ENCODE assay signal across 9 cellular contexts in the genomic region with DNA sequence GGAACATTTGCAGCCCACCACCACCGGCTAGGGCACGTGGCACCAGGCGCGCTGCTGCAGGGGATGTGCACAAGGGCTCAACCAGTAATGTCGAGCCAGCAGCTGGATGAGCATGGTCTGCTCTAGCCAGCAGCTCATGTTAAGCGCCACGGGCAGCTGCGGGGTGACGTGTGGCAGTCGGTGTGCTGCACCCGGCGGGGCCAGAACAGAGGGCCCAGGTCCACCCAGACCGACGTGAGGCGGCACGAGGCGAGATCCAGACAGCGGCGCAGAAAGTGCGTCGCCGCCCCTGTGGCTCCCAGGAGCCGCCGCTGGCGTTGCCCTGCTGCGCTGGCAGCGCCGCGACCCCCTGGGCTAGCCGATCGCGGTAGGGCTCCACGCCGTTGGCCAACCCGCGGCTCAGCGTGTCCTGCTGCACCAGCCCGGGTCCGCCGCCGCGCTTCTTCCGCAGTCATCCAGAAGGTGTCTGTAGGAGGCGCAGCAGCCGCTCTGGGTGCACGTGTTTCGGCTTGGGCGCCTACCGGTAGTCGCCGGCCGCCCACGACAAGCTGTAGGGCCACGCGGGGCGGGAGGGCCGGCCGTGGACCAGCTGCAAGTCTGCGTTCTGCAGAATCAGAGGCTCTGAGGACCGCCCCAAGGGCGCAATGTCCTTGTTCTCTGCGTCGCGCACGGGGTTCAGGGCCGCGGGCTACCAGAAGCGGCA. TPM values are rescaled to one million over a fixed set of nuclear protein-coding genes. Genes with fewer than 3 reads are reported as not detected.
DNase-seq lines count a peak whose midpoint lies in the region; ATAC-seq and TF ChIP-seq lines count a peak whose summit lies in the region.
"Had no signal": no experiment of that assay in that cellular context is flagged by ENCODE, and none has a peak within 500 bp of the region (broad histone marks: within the 10 kb centered on the region; RNA-seq: fewer than 3 reads in every experiment).

No MANE protein-coding gene starts in this region.

- H3K4me3 ChIP-seq in ascending aorta, result peak overlapping the region; percentile 56 to 62

- H3K27me3 ChIP-seq in ascending aorta, result no peaks in the 10 kb centered on the region

- no peaks in the 10 kb centered on the region for H3K36me3 ChIP-seq in ascending aorta

- H3K4me1 ChIP-seq in ascending aorta, result peaks cover 8 to 15% of the 10 kb centered on the region in 2 donors

- TF ChIP-seq CTCF in ascending aorta (IDR thresholded peaks at IDR 0.05), result peak; percentile 20 to 48 (median 42)

- intact Hi-C loops in ascending aorta (cut with DNase I), result loop anchor here (1.0 kb wide), 1 partner anchor 147 kb away; no protein-coding TSS in a partner anchor

- ATAC-seq in GM18498 (IDR thresholded peaks at IDR 0.05; ENCODE audit: unreplicated experiment), result peak; percentile 54
- ATAC-seq in SK-N-SH treated with all-trans-retinoic acid at 6 μM for 48 hours, result peak; percentile 3; the same call in 2 of the 3 replicates
- ATAC-seq in GM21825 (IDR thresholded peaks at IDR 0.05; ENCODE audit: unreplicated experiment), result no peak

- DNase-seq in ascending aorta (ENCODE audit: low spot score in 2 of 2), result no peak
- DNase-seq in inferior parietal cortex (ENCODE audit: extremely low spot score), result peak; percentile 29
- DNase-seq in stimulated activated CD4-positive, alpha-beta T cell treated with anti-CD3 and anti-CD28 coated beads, Interleukin-12 subunit alpha, Interleukin-12 subunit beta, amount 100 ng/mL, for 48 hours (ENCODE audit: low read depth in 2 of 3, low spot score in 1 of 3), result peak; percentile 46 to 63 (median 49)
- no peak for DNase-seq in superior temporal gyrus (ENCODE audit: extremely low spot score)
- DNase-seq in HPDE6-E6E7 (ENCODE audit: extremely low spot score), result no peak

- H3K9me3 ChIP-seq in ascending aorta, result no peaks in the 10 kb centered on the region

- H3K27ac ChIP-seq in ascending aorta, result no peak overlapping the region

TF ChIP-seq in SK-N-SH treated with all-trans-retinoic acid at 6 μM for 48 hours, 23 proteins besides CTCF, POLR2A, EP300 and RAD21:
- TF ChIP-seq GLIS3 (CRISPR knock-in tag; IDR thresholded peaks at IDR 0.05) (no peak), BACH2 (CRISPR knock-in tag; IDR thresholded peaks at IDR 0.05; ENCODE audit: borderline replicate concordance) (no peak), ZNF565 (CRISPR knock-in tag; conservative IDR thresholded peaks at IDR 0.05; ENCODE audit: low read depth) (no peak), PPARA (CRISPR knock-in tag; IDR thresholded peaks at IDR 0.05; ENCODE audit: borderline replicate concordance) (no peak), ZNF70 (CRISPR knock-in tag; IDR thresholded peaks at IDR 0.05) (no peak), RARB (CRISPR knock-in tag; IDR thresholded peaks at IDR 0.05) (no peak), ARNTL (CRISPR knock-in tag; IDR thresholded peaks at IDR 0.05; ENCODE audit: borderline replicate concordance, low read depth) (no peak), CSDC2 (CRISPR knock-in tag; IDR thresholded peaks at IDR 0.05) (no peak), ZFP30 (CRISPR knock-in tag; IDR thresholded peaks at IDR 0.05) (no peak), ESRRG (CRISPR knock-in tag; IDR thresholded peaks at IDR 0.05) (no peak), SNAI2 (CRISPR knock-in tag; IDR thresholded peaks at IDR 0.05) (no peak), OSR1 (CRISPR knock-in tag; IDR thresholded peaks at IDR 0.05) (no peak), TOX (CRISPR knock-in tag; IDR thresholded peaks at IDR 0.05; ENCODE audit: borderline replicate concordance) (no peak), TCF4 (CRISPR knock-in tag; IDR thresholded peaks at IDR 0.05; ENCODE audit: borderline replicate concordance) (no peak), ISL1 (CRISPR knock-in tag; IDR thresholded peaks at IDR 0.05) (no peak)
- TF ChIP-seq, protein P1, sequence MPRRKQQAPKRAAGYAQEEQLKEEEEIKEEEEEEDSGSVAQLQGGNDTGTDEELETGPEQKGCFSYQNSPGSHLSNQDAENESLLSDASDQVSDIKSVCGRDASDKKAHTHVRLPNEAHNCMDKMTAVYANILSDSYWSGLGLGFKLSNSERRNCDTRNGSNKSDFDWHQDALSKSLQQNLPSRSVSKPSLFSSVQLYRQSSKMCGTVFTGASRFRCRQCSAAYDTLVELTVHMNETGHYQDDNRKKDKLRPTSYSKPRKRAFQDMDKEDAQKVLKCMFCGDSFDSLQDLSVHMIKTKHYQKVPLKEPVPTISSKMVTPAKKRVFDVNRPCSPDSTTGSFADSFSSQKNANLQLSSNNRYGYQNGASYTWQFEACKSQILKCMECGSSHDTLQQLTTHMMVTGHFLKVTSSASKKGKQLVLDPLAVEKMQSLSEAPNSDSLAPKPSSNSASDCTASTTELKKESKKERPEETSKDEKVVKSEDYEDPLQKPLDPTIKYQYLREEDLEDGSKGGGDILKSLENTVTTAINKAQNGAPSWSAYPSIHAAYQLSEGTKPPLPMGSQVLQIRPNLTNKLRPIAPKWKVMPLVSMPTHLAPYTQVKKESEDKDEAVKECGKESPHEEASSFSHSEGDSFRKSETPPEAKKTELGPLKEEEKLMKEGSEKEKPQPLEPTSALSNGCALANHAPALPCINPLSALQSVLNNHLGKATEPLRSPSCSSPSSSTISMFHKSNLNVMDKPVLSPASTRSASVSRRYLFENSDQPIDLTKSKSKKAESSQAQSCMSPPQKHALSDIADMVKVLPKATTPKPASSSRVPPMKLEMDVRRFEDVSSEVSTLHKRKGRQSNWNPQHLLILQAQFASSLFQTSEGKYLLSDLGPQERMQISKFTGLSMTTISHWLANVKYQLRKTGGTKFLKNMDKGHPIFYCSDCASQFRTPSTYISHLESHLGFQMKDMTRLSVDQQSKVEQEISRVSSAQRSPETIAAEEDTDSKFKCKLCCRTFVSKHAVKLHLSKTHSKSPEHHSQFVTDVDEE (CRISPR knock-in tag; IDR thresholded peaks at IDR 0.05), result no peak
- TF ChIP-seq, protein P2, sequence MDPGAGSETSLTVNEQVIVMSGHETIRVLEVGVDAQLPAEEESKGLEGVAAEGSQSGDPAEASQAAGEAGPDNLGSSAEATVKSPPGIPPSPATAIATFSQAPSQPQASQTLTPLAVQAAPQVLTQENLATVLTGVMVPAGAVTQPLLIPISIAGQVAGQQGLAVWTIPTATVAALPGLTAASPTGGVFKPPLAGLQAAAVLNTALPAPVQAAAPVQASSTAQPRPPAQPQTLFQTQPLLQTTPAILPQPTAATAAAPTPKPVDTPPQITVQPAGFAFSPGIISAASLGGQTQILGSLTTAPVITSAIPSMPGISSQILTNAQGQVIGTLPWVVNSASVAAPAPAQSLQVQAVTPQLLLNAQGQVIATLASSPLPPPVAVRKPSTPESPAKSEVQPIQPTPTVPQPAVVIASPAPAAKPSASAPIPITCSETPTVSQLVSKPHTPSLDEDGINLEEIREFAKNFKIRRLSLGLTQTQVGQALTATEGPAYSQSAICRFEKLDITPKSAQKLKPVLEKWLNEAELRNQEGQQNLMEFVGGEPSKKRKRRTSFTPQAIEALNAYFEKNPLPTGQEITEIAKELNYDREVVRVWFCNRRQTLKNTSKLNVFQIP (CRISPR knock-in tag; IDR thresholded peaks at IDR 0.05; ENCODE audit: borderline replicate concordance, low read depth), result no peak
- TF ChIP-seq, protein P3, sequence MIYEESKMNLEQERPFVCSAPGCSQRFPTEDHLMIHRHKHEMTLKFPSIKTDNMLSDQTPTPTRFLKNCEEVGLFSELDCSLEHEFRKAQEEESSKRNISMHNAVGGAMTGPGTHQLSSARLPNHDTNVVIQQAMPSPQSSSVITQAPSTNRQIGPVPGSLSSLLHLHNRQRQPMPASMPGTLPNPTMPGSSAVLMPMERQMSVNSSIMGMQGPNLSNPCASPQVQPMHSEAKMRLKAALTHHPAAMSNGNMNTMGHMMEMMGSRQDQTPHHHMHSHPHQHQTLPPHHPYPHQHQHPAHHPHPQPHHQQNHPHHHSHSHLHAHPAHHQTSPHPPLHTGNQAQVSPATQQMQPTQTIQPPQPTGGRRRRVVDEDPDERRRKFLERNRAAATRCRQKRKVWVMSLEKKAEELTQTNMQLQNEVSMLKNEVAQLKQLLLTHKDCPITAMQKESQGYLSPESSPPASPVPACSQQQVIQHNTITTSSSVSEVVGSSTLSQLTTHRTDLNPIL (CRISPR knock-in tag; IDR thresholded peaks at IDR 0.05; ENCODE audit: low read depth), result no peak
- TF ChIP-seq, protein P4, sequence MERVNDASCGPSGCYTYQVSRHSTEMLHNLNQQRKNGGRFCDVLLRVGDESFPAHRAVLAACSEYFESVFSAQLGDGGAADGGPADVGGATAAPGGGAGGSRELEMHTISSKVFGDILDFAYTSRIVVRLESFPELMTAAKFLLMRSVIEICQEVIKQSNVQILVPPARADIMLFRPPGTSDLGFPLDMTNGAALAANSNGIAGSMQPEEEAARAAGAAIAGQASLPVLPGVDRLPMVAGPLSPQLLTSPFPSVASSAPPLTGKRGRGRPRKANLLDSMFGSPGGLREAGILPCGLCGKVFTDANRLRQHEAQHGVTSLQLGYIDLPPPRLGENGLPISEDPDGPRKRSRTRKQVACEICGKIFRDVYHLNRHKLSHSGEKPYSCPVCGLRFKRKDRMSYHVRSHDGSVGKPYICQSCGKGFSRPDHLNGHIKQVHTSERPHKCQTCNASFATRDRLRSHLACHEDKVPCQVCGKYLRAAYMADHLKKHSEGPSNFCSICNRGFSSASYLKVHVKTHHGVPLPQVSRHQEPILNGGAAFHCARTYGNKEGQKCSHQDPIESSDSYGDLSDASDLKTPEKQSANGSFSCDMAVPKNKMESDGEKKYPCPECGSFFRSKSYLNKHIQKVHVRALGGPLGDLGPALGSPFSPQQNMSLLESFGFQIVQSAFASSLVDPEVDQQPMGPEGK (CRISPR knock-in tag; IDR thresholded peaks at IDR 0.05; ENCODE audit: borderline replicate concordance), result no peak
- TF ChIP-seq, protein P5, sequence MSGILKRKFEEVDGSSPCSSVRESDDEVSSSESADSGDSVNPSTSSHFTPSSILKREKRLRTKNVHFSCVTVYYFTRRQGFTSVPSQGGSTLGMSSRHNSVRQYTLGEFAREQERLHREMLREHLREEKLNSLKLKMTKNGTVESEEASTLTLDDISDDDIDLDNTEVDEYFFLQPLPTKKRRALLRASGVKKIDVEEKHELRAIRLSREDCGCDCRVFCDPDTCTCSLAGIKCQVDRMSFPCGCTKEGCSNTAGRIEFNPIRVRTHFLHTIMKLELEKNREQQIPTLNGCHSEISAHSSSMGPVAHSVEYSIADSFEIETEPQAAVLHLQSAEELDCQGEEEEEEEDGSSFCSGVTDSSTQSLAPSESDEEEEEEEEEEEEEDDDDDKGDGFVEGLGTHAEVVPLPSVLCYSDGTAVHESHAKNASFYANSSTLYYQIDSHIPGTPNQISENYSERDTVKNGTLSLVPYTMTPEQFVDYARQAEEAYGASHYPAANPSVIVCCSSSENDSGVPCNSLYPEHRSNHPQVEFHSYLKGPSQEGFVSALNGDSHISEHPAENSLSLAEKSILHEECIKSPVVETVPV (CRISPR knock-in tag; IDR thresholded peaks at IDR 0.05), result no peak
TF ChIP-seq in SK-N-SH treated with all-trans-retinoic acid at 6 μM for 48 hours: peak in this region for 0.

RNA-seq across cellular contexts. Expression of a gene that starts 4.6 kb away (rescaled TPM):
- not detected for total RNA-seq in ascending aorta
- total RNA-seq: SK-MEL-5 had no signal

RNA-seq across cellular contexts. Expression of a gene that starts 10.8 kb away (rescaled TPM):
- 4.5 TPM for total RNA-seq in ascending aorta

RNA-seq across cellular contexts. Expression of a gene that starts 25.6 kb away (rescaled TPM):
- total RNA-seq in ascending aorta, result 61.8 TPM

RNA-seq across cellular contexts. Expression of a gene that starts 30.7 kb away (rescaled TPM):
- 256 TPM for total RNA-seq in ascending aorta

Comparison
In these comparisons a context has a peak if more than half of its experiments do, and no peak if none do; other contexts are left out.
1. DNase-seq: peak in inferior parietal cortex (single experiment) and stimulated activated CD4-positive, alpha-beta T cell treated with anti-CD3 and anti-CD28 coated beads, Interleukin-12 subunit alpha, Interleukin-12 subunit beta, amount 100 ng/mL, for 48 hours (3 of 3); none in ascending aorta (0 of 2), superior temporal gyrus (single experiment) and HPDE6-E6E7 (single experiment).